10 cellular contexts compared by ENCODE assay signal in the genomic region with DNA sequence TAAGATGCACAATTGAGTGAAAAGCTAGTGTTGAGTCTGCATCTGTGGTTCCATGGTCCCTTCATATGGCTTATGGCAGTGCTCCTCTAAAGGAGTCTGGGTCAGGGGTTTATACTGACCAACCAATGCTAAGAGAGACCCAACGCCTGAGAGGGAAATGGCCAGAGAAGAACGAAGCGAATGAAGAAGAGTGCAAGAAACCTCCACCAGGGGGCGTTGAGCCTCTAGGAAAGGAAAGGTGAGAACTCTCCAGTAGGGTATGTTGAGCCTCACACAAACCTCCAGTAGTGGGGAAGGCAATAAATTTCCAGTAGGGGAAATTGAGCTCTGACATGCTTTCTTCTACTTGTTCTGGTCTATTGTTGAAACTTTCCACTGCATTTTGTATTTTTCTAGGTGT.
A peak's percentile ranks its signal among the peaks of the same experiment; 100 is the strongest.
DNase-seq lines count a peak whose midpoint lies in the region; ATAC-seq and TF ChIP-seq lines count a peak whose summit lies in the region.
"Had no signal": no experiment of that assay in that cellular context is flagged by ENCODE, and none has a peak within 500 bp of the region (broad histone marks: within the 10 kb centered on the region; RNA-seq: fewer than 3 reads in every experiment).

No MANE protein-coding gene starts in this region.

- peak; percentile 14 for DNase-seq in stimulated activated CD4-positive, alpha-beta T cell treated with anti-CD3 and anti-CD28 coated beads, Interleukin-15, amount 100 ng/mL, for 24 hours
- no peak for DNase-seq in stimulated activated CD4-positive, alpha-beta T cell treated with anti-CD3 and anti-CD28 coated beads, Interleukin-4, amount 100 ng/mL, for 4 hours
- DNase-seq in MG63, result peak; percentile 14
- peak; percentile 3 for DNase-seq in cerebellar cortex (ENCODE audit: low spot score)
- DNase-seq in testis, result peak; percentile 60
- DNase-seq in natural killer cell, result no peak
- DNase-seq in hippocampal formation (lab: John Stamatoyannopoulos, UW), result no peak
- DNase-seq: T-helper 9 cell had no signal

- intact Hi-C loops in testis (cut with DNase I; ENCODE audit: low total_unique reads), result no loop called here
- intact Hi-C loops in natural killer cell (cut with micrococcal nuclease), result no loop called here

- no peak for ATAC-seq in GM21723 (IDR thresholded peaks at IDR 0.05; ENCODE audit: unreplicated experiment)
- no peak for ATAC-seq in natural killer cell

- peaks cover 10% of the 10 kb centered on the region for H3K36me3 Mint-ChIP-seq in natural killer cell
- H3K36me3 Mint-ChIP-seq: brain had no signal

- H3K27me3 ChIP-seq in MG63 (no peaks in the 10 kb centered on the region), testis (no peaks in the 10 kb centered on the region)

- H3K4me1 Mint-ChIP-seq in natural killer cell, result no peaks in the 10 kb centered on the region
- H3K4me1 Mint-ChIP-seq: brain had no signal

- no peaks in the 10 kb centered on the region for H3K27me3 Mint-ChIP-seq in natural killer cell (ENCODE audit: low read depth in 2 of 2)
- H3K27me3 Mint-ChIP-seq: brain had no signal

- TF ChIP-seq CTCF in testis (IDR thresholded peaks at IDR 0.05), result peak in 2 of 3 experiments; percentile 23 to 31
- TF ChIP-seq CTCF in natural killer cell (IDR thresholded peaks at IDR 0.05), result no peak

- H3K4me3 ChIP-seq in MG63 (no peak overlapping the region), testis (no peak overlapping the region)

- no peaks in the 10 kb centered on the region for H3K36me3 ChIP-seq in MG63
- H3K36me3 ChIP-seq in testis (ENCODE audit: low read depth, missing control alignments), result no peaks in the 10 kb centered on the region

- no peak overlapping the region for H3K27ac Mint-ChIP-seq in natural killer cell
- H3K27ac Mint-ChIP-seq: brain had no signal

- H3K9me3 ChIP-seq in MG63, result peaks cover 6% of the 10 kb centered on the region
- H3K9me3 ChIP-seq in testis, result no peaks in the 10 kb centered on the region

- H3K27ac ChIP-seq in testis, result no peak overlapping the region

- no peaks in the 10 kb centered on the region for H3K4me1 ChIP-seq in testis

- WGBS in testis, 2 donors, result 73% methylated on average over 4 of the region's 4 CpGs

- no peak overlapping the region for H3K4me3 Mint-ChIP-seq in natural killer cell
- H3K4me3 Mint-ChIP-seq: brain had no signal

- peaks cover 18 to 35% of the 10 kb centered on the region in 2 donors for H3K9me3 Mint-ChIP-seq in natural killer cell

- no peak for TF ChIP-seq POLR2A in testis (IDR thresholded peaks at IDR 0.05)

Comparison
In these comparisons a context has a peak if more than half of its experiments do, and no peak if none do; other contexts are left out.
1. DNase-seq: peak in stimulated activated CD4-positive, alpha-beta T cell treated with anti-CD3 and anti-CD28 coated beads, Interleukin-15, amount 100 ng/mL, for 24 hours (single experiment), MG63 (single experiment), cerebellar cortex (single experiment) and testis (single experiment); none in stimulated activated CD4-positive, alpha-beta T cell treated with anti-CD3 and anti-CD28 coated beads, Interleukin-4, amount 100 ng/mL, for 4 hours (0 of 2), natural killer cell (single experiment) and hippocampal formation (0 of 2).